Comparison of ENCODE assay signal across 12 cellular contexts in the genomic region with DNA sequence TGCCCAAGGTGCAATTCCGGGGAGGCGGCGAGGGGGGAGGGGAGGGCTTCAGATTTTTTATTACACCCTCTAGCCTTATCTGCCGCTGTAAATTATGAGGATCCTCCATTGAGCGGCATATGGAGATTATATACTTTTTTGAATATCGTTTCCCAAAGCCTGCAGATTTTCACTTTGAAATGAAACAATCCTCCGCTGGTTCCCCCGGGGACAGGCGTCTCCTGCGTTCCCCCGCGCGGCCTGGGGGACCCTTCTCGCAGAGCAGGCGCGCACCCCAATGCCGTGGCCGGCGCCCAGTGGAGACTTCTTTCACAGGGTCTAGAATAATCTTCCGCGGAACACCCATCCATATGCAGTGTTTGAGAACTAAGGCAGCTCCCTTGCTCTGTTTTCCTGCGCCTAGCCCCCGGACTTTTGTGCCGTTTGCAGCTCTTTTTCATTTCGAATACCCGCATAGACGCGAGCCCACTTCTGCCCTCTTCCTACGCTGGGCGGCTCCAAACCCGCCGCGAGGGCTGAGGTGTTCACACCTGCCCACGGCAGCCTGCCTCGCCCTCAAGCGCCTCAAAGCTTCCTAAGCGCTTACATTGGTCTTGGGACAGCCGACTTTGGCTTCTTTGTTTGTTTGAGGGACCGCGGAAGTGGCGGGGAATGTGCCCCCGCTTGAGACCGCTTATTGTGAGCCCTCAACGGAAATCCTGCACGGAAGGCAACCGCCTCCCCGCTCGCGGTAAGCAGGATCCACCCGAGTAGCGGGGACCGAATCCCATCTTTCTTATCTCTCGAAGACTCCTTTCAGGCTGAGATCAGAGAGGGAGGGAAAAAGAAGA. TPM values are rescaled to one million over a fixed set of nuclear protein-coding genes. Genes with fewer than 3 reads are reported as not detected.
DNase-seq lines count a peak whose midpoint lies in the region; ATAC-seq and TF ChIP-seq lines count a peak whose summit lies in the region.
"Had no signal": no experiment of that assay in that cellular context is flagged by ENCODE, and none has a peak within 500 bp of the region (broad histone marks: within the 10 kb centered on the region; RNA-seq: fewer than 3 reads in every experiment).

No MANE protein-coding gene starts in this region.

- peak; percentile 23 for DNase-seq in GM13976 (ENCODE audit: low spot score)
- no peak for DNase-seq in Panc1 (ENCODE audit: low read depth, low spot score)
- DNase-seq in hepatocyte (ENCODE audit: low spot score): no peak
- DNase-seq in retina: peak; percentile 82
- no peak for DNase-seq in T1000 (lab: John Stamatoyannopoulos, UW)
- DNase-seq: NCI-H2227 treated with DMSO at 0.1 percent for 48 hours had no signal

- H3K4me3 ChIP-seq in Panc1 (ENCODE audit: low read depth in 2 of 2, low read length in 2 of 2) (peak overlapping the region; percentile 11 to 21; a peak in 3 of 4 replicates), hepatocyte (no peak overlapping the region)

- peak overlapping the region; percentile 52 for H2AFZ ChIP-seq in hepatocyte

- BruUV-seq in Panc1 (replicated peaks; lab: Mats Ljungman, UMichigan): no TSS peak

- no peaks in the 10 kb centered on the region for H3K79me2 ChIP-seq in hepatocyte

- intact Hi-C loops in Panc1 (cut with micrococcal nuclease; ENCODE audit: unreplicated experiment): no loop called here

- in situ Hi-C loops in GM13976 (cut with MboI; ENCODE audit: low sequenced_read_pairs, unreplicated experiment): no loop called here
- in situ Hi-C loops in Panc1 (cut with HindIII; ENCODE audit: low pct_unique_long_range_greater_than_20kb, low sequenced_read_pairs): no loop called here

- H3K27ac ChIP-seq in Panc1 (ENCODE audit: low read length) (no peak overlapping the region), hepatocyte (no peak overlapping the region)
- H3K27ac ChIP-seq: KMS-11 had no signal

- no peaks in the 10 kb centered on the region for H4K20me1 ChIP-seq in hepatocyte (ENCODE audit: insufficient read depth, poor library complexity, severe bottlenecking)

- POLR2A ChIA-PET in Panc1 (lab: Charles Lee): no interaction called here

- H3K27me3 ChIP-seq in Panc1 (ENCODE audit: control insufficient read depth, insufficient read depth, low read length) (peaks cover 76% of the 10 kb centered on the region), hepatocyte (peaks cover 99% of the 10 kb centered on the region)

- H3K4me1 ChIP-seq in Panc1 (ENCODE audit: control insufficient read depth, insufficient read depth, low read length) (peaks cover 17% of the 10 kb centered on the region), hepatocyte (ENCODE audit: insufficient read depth) (peaks cover 29% of the 10 kb centered on the region)

- ATAC-seq in Panc1 (no peak), GM18909 (IDR thresholded peaks at IDR 0.05; ENCODE audit: poor library complexity, unreplicated experiment) (no peak), HG02642 (IDR thresholded peaks at IDR 0.05; ENCODE audit: poor library complexity, unreplicated experiment) (no peak)

- no peaks in the 10 kb centered on the region for H3K36me3 ChIP-seq in Panc1 (ENCODE audit: control insufficient read depth, insufficient read depth, low read length)
- H3K36me3 ChIP-seq in hepatocyte (replicated peaks; ENCODE audit: insufficient read depth, low read depth): no peaks in the 10 kb centered on the region

- CTCF ChIA-PET in Panc1 (lab: Charles Lee): no interaction called here

- 3% methylated on average over 53 of the region's 53 CpGs for WGBS in hepatocyte (ENCODE audit: low lambda C conversion rate, missing lambda C conversion rate)

- TF ChIP-seq CTCF in GM13976 (IDR thresholded peaks at IDR 0.05; ENCODE audit: borderline replicate concordance, control extremely low read depth, extremely low read depth, insufficient read depth, missing control alignments) (no peak), Panc1 (IDR thresholded peaks at IDR 0.05) (no peak), hepatocyte (IDR thresholded peaks at IDR 0.05; ENCODE audit: poor library complexity) (no peak)

- no peaks in the 10 kb centered on the region for H3K9me2 ChIP-seq in hepatocyte (replicated peaks; ENCODE audit: insufficient read depth)

- H3K9me3 ChIP-seq in Panc1 (ENCODE audit: control insufficient read depth, insufficient read depth, low read depth, low read length) (no peaks in the 10 kb centered on the region), hepatocyte (ENCODE audit: low read depth) (no peaks in the 10 kb centered on the region)

- H3K4me2 ChIP-seq in hepatocyte: peak overlapping the region; percentile 75
- H3K4me2 ChIP-seq: KMS-11 had no signal

RNA-seq across cellular contexts. Expression of gene SOX14, which starts 7.5 kb away (rescaled TPM):
- total RNA-seq in Panc1 (2021; ENCODE audit: unreplicated experiment): not detected
- polyA plus RNA-seq in Panc1 (2012; ENCODE audit: insufficient read length): not detected
- not detected in 2 replicates for total RNA-seq in hepatocyte
- 0.18 and 0.79 TPM in 2 replicates for polyA plus RNA-seq in hepatocyte
- total RNA-seq: activated T-helper 2 cell treated with anti-CD3 and anti-CD28 coated beads, Interferon-gamma antibody, Interleukin-2, Interleukin-4, amounts not matched to agents 10 μg/mL and 5 μg/mL and 100 μg/mL, durations not matched to agents 14 hours and 24 hours and 36 hours; G401; kidney epithelial cell had no signal

Comparison
In these comparisons a context has a peak if more than half of its experiments do, and no peak if none do; other contexts are left out.
1. DNase-seq: peak in GM13976 (single experiment) and retina (single experiment); none in Panc1 (single experiment), hepatocyte (single experiment) and T1000 (single experiment).